In the genomic region with DNA sequence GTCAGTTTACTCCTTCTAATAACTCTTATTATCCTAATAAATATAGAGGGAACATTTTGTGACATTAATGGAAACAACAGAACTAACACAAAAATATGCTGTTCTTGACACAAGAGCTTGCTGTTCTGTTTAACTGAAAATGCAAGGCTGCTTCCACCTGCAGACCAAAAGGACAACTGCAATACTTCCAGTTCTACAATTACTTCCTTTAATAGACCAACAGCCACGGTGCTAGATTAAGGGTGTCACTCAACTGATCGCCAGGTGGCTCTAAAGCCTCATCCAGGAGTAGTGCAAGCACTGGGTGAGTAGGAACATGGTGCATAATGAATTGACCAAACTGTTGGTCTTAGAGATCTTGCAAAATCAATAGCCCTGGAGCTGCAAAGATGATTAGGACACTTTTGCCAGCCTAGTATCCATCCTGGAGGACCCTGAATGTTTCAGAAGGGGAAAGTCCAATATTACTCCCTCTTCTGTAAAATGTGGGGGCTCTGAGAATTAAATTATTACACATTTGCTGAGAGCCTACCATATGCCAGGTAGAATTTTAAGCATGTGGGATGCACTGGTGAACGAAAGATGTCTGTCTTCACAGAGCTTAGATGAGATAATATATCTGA, we compare ENCODE assay signal across 8 cellular contexts. TPM values are rescaled to one million over a fixed set of nuclear protein-coding genes. Genes with fewer than 3 reads are reported as not detected.
DNase-seq lines count a peak whose midpoint lies in the region; ATAC-seq, FAIRE-seq and TF ChIP-seq lines count a peak whose summit lies in the region.

No MANE protein-coding gene starts in this region.

- H3K36me3 ChIP-seq in bronchial epithelial cell (ENCODE audit: control insufficient read depth, insufficient read depth, low read length) = no peaks in the 10 kb centered on the region
- H3K36me3 ChIP-seq in mesendoderm (ENCODE audit: control insufficient read depth, insufficient read depth, low read length) = no peaks in the 10 kb centered on the region

- H3K36me3 Mint-ChIP-seq in Calu3 (ENCODE audit: insufficient read depth, unreplicated experiment) = peaks cover 13% of the 10 kb centered on the region

- H2BK15ac ChIP-seq in mesendoderm (replicated peaks; ENCODE audit: low read depth) = no peak overlapping the region

- H2BK5ac ChIP-seq in mesendoderm (ENCODE audit: low read length) = no peak overlapping the region

- no peaks in the 10 kb centered on the region for H3K79me2 ChIP-seq in mesendoderm (ENCODE audit: control insufficient read depth, insufficient read depth, low read length)

- no peak overlapping the region for H2AK5ac ChIP-seq in mesendoderm (ENCODE audit: low read length)

- no peak overlapping the region for H3K56ac ChIP-seq in mesendoderm (ENCODE audit: low read length)

- intact Hi-C loops in Calu3 (cut with micrococcal nuclease; ENCODE audit: unreplicated experiment) = loop anchor here (1.0 to 2.0 kb wide), 11 partner anchors 40 to 667 kb away; no protein-coding TSS in a partner anchor
- intact Hi-C loops in posterior vena cava (cut with DNase I) = no loop called here

- WGBS in mesendoderm (ENCODE audit: extremely low coverage, insufficient coverage, low lambda C conversion rate) = no CpG with 5 or more reads among the region's 3 CpGs

- peaks cover 64% of the 10 kb centered on the region for H3K4me1 Mint-ChIP-seq in Calu3 (ENCODE audit: low read depth, unreplicated experiment)

- H3K27me3 Mint-ChIP-seq in Calu3 (ENCODE audit: unreplicated experiment) = no peaks in the 10 kb centered on the region

- no peak overlapping the region for H2BK120ac ChIP-seq in mesendoderm (ENCODE audit: low read depth, low read length)

- H3K27ac ChIP-seq in mesendoderm (ENCODE audit: low read depth, low read length) = no peak overlapping the region

- H3K4me3 ChIP-seq in bronchial epithelial cell (ENCODE audit: low read depth, low read length) (no peak overlapping the region), mesendoderm (ENCODE audit: low read length) (no peak overlapping the region)

- BruUV-seq in Calu3 (replicated peaks; lab: Mats Ljungman, UMichigan) = no TSS peak

- H3K27ac Mint-ChIP-seq in Calu3 (ENCODE audit: unreplicated experiment) = peak overlapping the region; percentile 34

- no peak overlapping the region for H3K23ac ChIP-seq in mesendoderm (ENCODE audit: low read length)

- ATAC-seq in GM19035 (IDR thresholded peaks at IDR 0.05; ENCODE audit: unreplicated experiment) = peak; percentile 83
- ATAC-seq in HG03135 (IDR thresholded peaks at IDR 0.05; ENCODE audit: unreplicated experiment) = peak; percentile 87
- ATAC-seq in HG02840 (IDR thresholded peaks at IDR 0.05; ENCODE audit: low FRiP score, unreplicated experiment) = no peak

- peak; percentile 91 for TF ChIP-seq CTCF in Calu3 (IDR thresholded peaks at IDR 0.05; ENCODE audit: unreplicated experiment)
- peak; percentile 84 for TF ChIP-seq CTCF in bronchial epithelial cell (IDR thresholded peaks at IDR 0.05; ENCODE audit: insufficient read depth, low read length, severe bottlenecking)

- H3K4me1 ChIP-seq in mesendoderm (ENCODE audit: control insufficient read depth, low read depth, low read length) = no peaks in the 10 kb centered on the region

- peaks cover 2% of the 10 kb centered on the region for H3K9me3 Mint-ChIP-seq in Calu3 (ENCODE audit: low read depth, unreplicated experiment)

- DNase-seq in Calu3 (peak; percentile 89), NCI-H82 treated with DMSO at 0.1 percent for 48 hours (lab: John Stamatoyannopoulos, UW; ENCODE audit: unreplicated experiment) (peak; percentile 29), bronchial epithelial cell (ENCODE audit: low read depth) (peak; percentile 93), mesendoderm (peak; percentile 80), posterior vena cava (ENCODE audit: low spot score) (no peak)

- H3K4me2 ChIP-seq in mesendoderm (ENCODE audit: low read length) = no peak overlapping the region

- H3K4ac ChIP-seq in mesendoderm (ENCODE audit: low read depth, low read length) = no peak overlapping the region

- CTCF ChIA-PET in Calu3 (lab: Charles Lee) = interaction anchor here (0.6 to 3.0 kb wide), 41 partner anchors 9 to 423 kb away, joined by 3 to 71 read pairs (median 4); a partner anchor contains a TSS

- no peak overlapping the region for H4K8ac ChIP-seq in mesendoderm (ENCODE audit: low read depth, low read length)

- H3K79me1 ChIP-seq in mesendoderm (ENCODE audit: low read length) = no peaks in the 10 kb centered on the region

- no peak overlapping the region for H3K18ac ChIP-seq in mesendoderm (ENCODE audit: low read length)

- no peaks in the 10 kb centered on the region for H3K27me3 ChIP-seq in bronchial epithelial cell (ENCODE audit: control insufficient read depth, insufficient read depth, low read length)
- H3K27me3 ChIP-seq in mesendoderm (ENCODE audit: insufficient read depth, low read length, poor library complexity) = no peaks in the 10 kb centered on the region

- FAIRE-seq in bronchial epithelial cell (lab: Jason Lieb, UNC) = peak; percentile 94

- no peak overlapping the region for H4K5ac ChIP-seq in mesendoderm (ENCODE audit: low read length)

- H3K4me3 Mint-ChIP-seq in Calu3 (ENCODE audit: low read depth, unreplicated experiment) = no peak overlapping the region

- H3K9ac ChIP-seq in mesendoderm (ENCODE audit: low read length) = no peak overlapping the region

RNA-seq across cellular contexts. Expression of a gene that starts 3.6 kb away (rescaled TPM):
- total RNA-seq in Calu3 (2022) (2.9 and 4.8 TPM in 2 replicates), bronchial epithelial cell (0.26 and 0.51 TPM in 2 replicates), posterior vena cava (not detected)
- polyA plus RNA-seq in mesendoderm (2013, experiment 1 of 2) = not detected
- polyA plus RNA-seq in mesendoderm (2013, experiment 2 of 2) = not detected
